In genomic region chr3:11643212-11644087, GRCh38 we compare ENCODE assay signal across 1 cellular context.
TF ChIP-seq lines count a peak whose summit lies in the region.

A gene with protein sequence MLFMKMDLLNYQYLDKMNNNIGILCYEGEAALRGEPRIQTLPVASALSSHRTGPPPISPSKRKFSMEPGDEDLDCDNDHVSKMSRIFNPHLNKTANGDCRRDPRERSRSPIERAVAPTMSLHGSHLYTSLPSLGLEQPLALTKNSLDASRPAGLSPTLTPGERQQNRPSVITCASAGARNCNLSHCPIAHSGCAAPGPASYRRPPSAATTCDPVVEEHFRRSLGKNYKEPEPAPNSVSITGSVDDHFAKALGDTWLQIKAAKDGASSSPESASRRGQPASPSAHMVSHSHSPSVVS (minus strand): TSS chr3:11643915. CDS start chr3:11643518, 397 bp downstream.

TF ChIP-seq in HepG2, 621 proteins besides CTCF, POLR2A, EP300 and RAD21 (continued from another document and continues in another):
- TF ChIP-seq, protein P1, sequence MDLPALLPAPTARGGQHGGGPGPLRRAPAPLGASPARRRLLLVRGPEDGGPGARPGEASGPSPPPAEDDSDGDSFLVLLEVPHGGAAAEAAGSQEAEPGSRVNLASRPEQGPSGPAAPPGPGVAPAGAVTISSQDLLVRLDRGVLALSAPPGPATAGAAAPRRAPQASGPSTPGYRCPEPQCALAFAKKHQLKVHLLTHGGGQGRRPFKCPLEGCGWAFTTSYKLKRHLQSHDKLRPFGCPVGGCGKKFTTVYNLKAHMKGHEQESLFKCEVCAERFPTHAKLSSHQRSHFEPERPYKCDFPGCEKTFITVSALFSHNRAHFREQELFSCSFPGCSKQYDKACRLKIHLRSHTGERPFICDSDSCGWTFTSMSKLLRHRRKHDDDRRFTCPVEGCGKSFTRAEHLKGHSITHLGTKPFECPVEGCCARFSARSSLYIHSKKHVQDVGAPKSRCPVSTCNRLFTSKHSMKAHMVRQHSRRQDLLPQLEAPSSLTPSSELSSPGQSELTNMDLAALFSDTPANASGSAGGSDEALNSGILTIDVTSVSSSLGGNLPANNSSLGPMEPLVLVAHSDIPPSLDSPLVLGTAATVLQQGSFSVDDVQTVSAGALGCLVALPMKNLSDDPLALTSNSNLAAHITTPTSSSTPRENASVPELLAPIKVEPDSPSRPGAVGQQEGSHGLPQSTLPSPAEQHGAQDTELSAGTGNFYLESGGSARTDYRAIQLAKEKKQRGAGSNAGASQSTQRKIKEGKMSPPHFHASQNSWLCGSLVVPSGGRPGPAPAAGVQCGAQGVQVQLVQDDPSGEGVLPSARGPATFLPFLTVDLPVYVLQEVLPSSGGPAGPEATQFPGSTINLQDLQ (CRISPR knock-in tag; IDR thresholded peaks at IDR 0.05) = no peak
- TF ChIP-seq ZNF18 (CRISPR knock-in tag; IDR thresholded peaks at IDR 0.05; ENCODE audit: insufficient replicate concordance) = no peak
- no peak for TF ChIP-seq ZNF354B (CRISPR knock-in tag; IDR thresholded peaks at IDR 0.05)
- TF ChIP-seq BRF2 (CRISPR knock-in tag; IDR thresholded peaks at IDR 0.05) = no peak
- TF ChIP-seq CHD4 (IDR thresholded peaks at IDR 0.05; ENCODE audit: borderline replicate concordance, low read length) = no peak
- no peak for TF ChIP-seq GMEB2 (CRISPR knock-in tag; IDR thresholded peaks at IDR 0.05; ENCODE audit: low read depth)
- TF ChIP-seq ZNF224 (CRISPR knock-in tag; IDR thresholded peaks at IDR 0.05) = peak; percentile 81; the same call in 1 of the 2 replicates
- no peak for TF ChIP-seq SOX6 (IDR thresholded peaks at IDR 0.05)
- TF ChIP-seq SOX6 (CRISPR knock-in tag; IDR thresholded peaks at IDR 0.05) = peak; percentile 55
- no peak for TF ChIP-seq ELK4 (CRISPR knock-in tag; IDR thresholded peaks at IDR 0.05; ENCODE audit: borderline replicate concordance)
- no peak for TF ChIP-seq MAF1 (CRISPR knock-in tag; IDR thresholded peaks at IDR 0.05; ENCODE audit: borderline replicate concordance)
- TF ChIP-seq, protein P2, sequence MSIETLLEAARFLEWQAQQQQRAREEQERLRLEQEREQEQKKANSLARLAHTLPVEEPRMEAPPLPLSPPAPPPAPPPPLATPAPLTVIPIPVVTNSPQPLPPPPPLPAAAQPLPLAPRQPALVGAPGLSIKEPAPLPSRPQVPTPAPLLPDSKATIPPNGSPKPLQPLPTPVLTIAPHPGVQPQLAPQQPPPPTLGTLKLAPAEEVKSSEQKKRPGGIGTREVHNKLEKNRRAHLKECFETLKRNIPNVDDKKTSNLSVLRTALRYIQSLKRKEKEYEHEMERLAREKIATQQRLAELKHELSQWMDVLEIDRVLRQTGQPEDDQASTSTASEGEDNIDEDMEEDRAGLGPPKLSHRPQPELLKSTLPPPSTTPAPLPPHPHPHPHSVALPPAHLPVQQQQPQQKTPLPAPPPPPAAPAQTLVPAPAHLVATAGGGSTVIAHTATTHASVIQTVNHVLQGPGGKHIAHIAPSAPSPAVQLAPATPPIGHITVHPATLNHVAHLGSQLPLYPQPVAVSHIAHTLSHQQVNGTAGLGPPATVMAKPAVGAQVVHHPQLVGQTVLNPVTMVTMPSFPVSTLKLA (IDR thresholded peaks at IDR 0.05) = peak; percentile 27
- TF ChIP-seq ZNF720 (CRISPR knock-in tag; IDR thresholded peaks at IDR 0.05) = no peak
- no peak for TF ChIP-seq POLR2AphosphoS2 (IDR thresholded peaks at IDR 0.05; ENCODE audit: low read depth, low read length)
- TF ChIP-seq, protein P3, sequence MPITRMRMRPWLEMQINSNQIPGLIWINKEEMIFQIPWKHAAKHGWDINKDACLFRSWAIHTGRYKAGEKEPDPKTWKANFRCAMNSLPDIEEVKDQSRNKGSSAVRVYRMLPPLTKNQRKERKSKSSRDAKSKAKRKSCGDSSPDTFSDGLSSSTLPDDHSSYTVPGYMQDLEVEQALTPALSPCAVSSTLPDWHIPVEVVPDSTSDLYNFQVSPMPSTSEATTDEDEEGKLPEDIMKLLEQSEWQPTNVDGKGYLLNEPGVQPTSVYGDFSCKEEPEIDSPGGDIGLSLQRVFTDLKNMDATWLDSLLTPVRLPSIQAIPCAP (CRISPR knock-in tag; IDR thresholded peaks at IDR 0.05; ENCODE audit: low read depth) = no peak
- TF ChIP-seq ZNF670 (CRISPR knock-in tag; IDR thresholded peaks at IDR 0.05; ENCODE audit: borderline replicate concordance) = no peak
- TF ChIP-seq ISL2 (CRISPR knock-in tag; IDR thresholded peaks at IDR 0.05) = peak; percentile 49; the same call in 1 of the 2 replicates
- TF ChIP-seq ZNF780A (CRISPR knock-in tag; IDR thresholded peaks at IDR 0.05) = no peak
- TF ChIP-seq BRCA1 (CRISPR knock-in tag; IDR thresholded peaks at IDR 0.05) = 0 out of 2 replicates have a peak, but pooled peaks have one; percentile 45
- TF ChIP-seq NFIB (CRISPR knock-in tag; IDR thresholded peaks at IDR 0.05; ENCODE audit: borderline replicate concordance) = no peak
- TF ChIP-seq ZNF564 (CRISPR knock-in tag; IDR thresholded peaks at IDR 0.05) = no peak
- TF ChIP-seq NAIF1 (CRISPR knock-in tag; IDR thresholded peaks at IDR 0.05; ENCODE audit: borderline replicate concordance) = no peak
- TF ChIP-seq AGO1 (IDR thresholded peaks at IDR 0.05; ENCODE audit: low read depth, low read length, poor library complexity, severe bottlenecking) = no peak
- TF ChIP-seq CREB3 (CRISPR knock-in tag; IDR thresholded peaks at IDR 0.05) = 0 out of 2 replicates have a peak, but pooled peaks have one; percentile 46
- 0 out of 2 replicates have a peak, but pooled peaks have one; percentile 58 for TF ChIP-seq ZNF557 (CRISPR knock-in tag; IDR thresholded peaks at IDR 0.05)
- no peak for TF ChIP-seq TCF7L2 (IDR thresholded peaks at IDR 0.05; ENCODE audit: low read depth, low read length)
- TF ChIP-seq RBM22 (optimal IDR thresholded peaks at IDR 0.05; ENCODE audit: low read length) = peak; percentile 46
- TF ChIP-seq MAX (IDR thresholded peaks at IDR 0.05) = peak; percentile 86
- TF ChIP-seq, protein P4, sequence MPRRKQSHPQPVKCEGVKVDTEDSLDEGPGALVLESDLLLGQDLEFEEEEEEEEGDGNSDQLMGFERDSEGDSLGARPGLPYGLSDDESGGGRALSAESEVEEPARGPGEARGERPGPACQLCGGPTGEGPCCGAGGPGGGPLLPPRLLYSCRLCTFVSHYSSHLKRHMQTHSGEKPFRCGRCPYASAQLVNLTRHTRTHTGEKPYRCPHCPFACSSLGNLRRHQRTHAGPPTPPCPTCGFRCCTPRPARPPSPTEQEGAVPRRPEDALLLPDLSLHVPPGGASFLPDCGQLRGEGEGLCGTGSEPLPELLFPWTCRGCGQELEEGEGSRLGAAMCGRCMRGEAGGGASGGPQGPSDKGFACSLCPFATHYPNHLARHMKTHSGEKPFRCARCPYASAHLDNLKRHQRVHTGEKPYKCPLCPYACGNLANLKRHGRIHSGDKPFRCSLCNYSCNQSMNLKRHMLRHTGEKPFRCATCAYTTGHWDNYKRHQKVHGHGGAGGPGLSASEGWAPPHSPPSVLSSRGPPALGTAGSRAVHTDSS (CRISPR knock-in tag; conservative IDR thresholded peaks at IDR 0.05) = no peak
- TF ChIP-seq PPARG (CRISPR knock-in tag; conservative IDR thresholded peaks at IDR 0.05) = 0 out of 2 replicates have a peak, but pooled peaks have one; percentile 24
- 0 out of 2 replicates have a peak, but pooled peaks have one; percentile 10 for TF ChIP-seq CHCHD3 (CRISPR knock-in tag; IDR thresholded peaks at IDR 0.05)
- TF ChIP-seq NR2F6 (IDR thresholded peaks at IDR 0.05) = no peak
- TF ChIP-seq NR2F6 (CRISPR knock-in tag; IDR thresholded peaks at IDR 0.05) = no peak
- no peak for TF ChIP-seq SYNCRIP (IDR thresholded peaks at IDR 0.05; ENCODE audit: insufficient read depth, low read depth, low read length)
- TF ChIP-seq ZBTB8A (CRISPR knock-in tag; IDR thresholded peaks at IDR 0.05; ENCODE audit: borderline replicate concordance, low read depth) = no peak
- TF ChIP-seq JUN (CRISPR knock-in tag; IDR thresholded peaks at IDR 0.05) = no peak
- no peak for TF ChIP-seq SKIL (CRISPR knock-in tag; IDR thresholded peaks at IDR 0.05; ENCODE audit: borderline replicate concordance)
- TF ChIP-seq ZNF761 (CRISPR knock-in tag; conservative IDR thresholded peaks at IDR 0.05) = peak; percentile 79; the same call in 1 of the 2 replicates
- TF ChIP-seq SRF (IDR thresholded peaks at IDR 0.05; ENCODE audit: low read depth, low read length) = no peak
- no peak for TF ChIP-seq ZNF20 (CRISPR knock-in tag; IDR thresholded peaks at IDR 0.05)
- TF ChIP-seq MXI1 (IDR thresholded peaks at IDR 0.05; ENCODE audit: borderline replicate concordance, low read depth, low read length) = peak; percentile 82; the same call in 1 of the 3 replicates
- TF ChIP-seq ATM (IDR thresholded peaks at IDR 0.05; ENCODE audit: borderline replicate concordance) = no peak
- TF ChIP-seq SALL2 (CRISPR knock-in tag; IDR thresholded peaks at IDR 0.05) = peak; percentile 70
- TF ChIP-seq ZSCAN22 (CRISPR knock-in tag; IDR thresholded peaks at IDR 0.05) = no peak
- no peak for TF ChIP-seq THYN1 (CRISPR knock-in tag; IDR thresholded peaks at IDR 0.05; ENCODE audit: borderline replicate concordance, low read depth)
